Comparison of ENCODE assay signal across 23 cellular contexts in the genomic region with DNA sequence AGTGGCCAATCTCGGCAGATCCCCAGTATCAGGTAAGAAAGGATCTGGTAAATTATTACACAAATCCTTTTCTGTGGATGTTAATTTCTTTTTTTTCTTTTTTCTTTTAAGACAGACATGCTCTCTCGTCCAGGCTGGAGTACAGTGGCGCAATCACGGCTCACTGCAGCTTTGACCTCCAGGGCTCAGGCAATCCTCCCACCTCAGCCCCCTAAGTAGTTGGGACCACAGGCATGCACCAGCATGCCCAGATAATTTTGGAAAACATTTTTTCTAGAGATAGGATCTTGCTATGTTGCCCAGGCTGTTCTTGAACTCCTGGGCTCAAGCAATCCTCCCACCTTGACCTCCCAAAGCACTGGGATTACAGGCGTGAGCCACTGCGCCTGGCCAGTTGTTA.
"Had no signal": no experiment of that assay in that cellular context is flagged by ENCODE, and none has a peak within 500 bp of the region (broad histone marks: within the 10 kb centered on the region; RNA-seq: fewer than 3 reads in every experiment).

No MANE protein-coding gene starts in this region.

- H3K9ac ChIP-seq: neural progenitor cell had no signal

- H3K9me3 Mint-ChIP-seq: activated CD8-positive, alpha-beta T cell treated with anti-CD3 and anti-CD28 coated beads for 36 hours; activated naive CD4-positive, alpha-beta T cell treated with anti-CD3 and anti-CD28 coated beads, Interleukin-2, amount 50 U/mL, for 72 hours; natural killer cell; neural progenitor cell had no signal

- H3K27ac ChIP-seq: body of pancreas, foreskin keratinocyte, heart left ventricle, left ventricle myocardium inferior, neural progenitor cell, right atrium auricular region, tibial nerve had no signal

- H3K4me3 Mint-ChIP-seq: activated CD8-positive, alpha-beta T cell treated with anti-CD3 and anti-CD28 coated beads for 36 hours; natural killer cell; neural progenitor cell; T-helper 1 cell treated with Interleukin-12 subunit alpha and Interleukin-12 subunit beta and Interleukin-4 antibody, amounts not matched to agents 30 μg/mL and 1 μg/mL, for 36 hours had no signal

- DNase-seq: activated CD4-positive, alpha-beta T cell treated with anti-CD3 and anti-CD28 coated beads for 1 hour; activated CD4-positive, alpha-beta T cell treated with anti-CD3 and anti-CD28 coated beads, Interleukin-2, amount 50 U/mL, for 1 hour; activated CD8-positive, alpha-beta T cell treated with anti-CD3 and anti-CD28 coated beads for 36 hours; activated naive CD4-positive, alpha-beta T cell; activated T-cell treated with anti-CD3 and anti-CD28 coated beads, Interleukin-2, amount 50 U/mL, for 48 hours; body of pancreas; cortex of kidney; foreskin keratinocyte; heart left ventricle; left ventricle myocardium inferior; mesendoderm; natural killer cell; spleen; stimulated activated naive CD4-positive, alpha-beta T cell treated with Interleukin-2 at 50 U/mL for 16 hours; T1000 had no signal

- H3K9me3 ChIP-seq: body of pancreas, heart left ventricle, left ventricle myocardium inferior, right atrium auricular region, spleen, tibial nerve had no signal

- H3K36me3 ChIP-seq: heart left ventricle, left ventricle myocardium inferior, neural progenitor cell, right atrium auricular region, spleen, tibial nerve had no signal

- H3K36me3 Mint-ChIP-seq: activated naive CD4-positive, alpha-beta T cell treated with anti-CD3 and anti-CD28 coated beads, Interleukin-2, amount 50 U/mL, for 72 hours; natural killer cell; neural progenitor cell had no signal

- H2AFZ ChIP-seq: neural progenitor cell had no signal

- H3K4me1 ChIP-seq: body of pancreas, foreskin keratinocyte, neural progenitor cell, right atrium auricular region had no signal

- H3K4me3 ChIP-seq: body of pancreas, heart left ventricle, left ventricle myocardium inferior, lung, neural progenitor cell, right atrium auricular region, spleen, tibial nerve had no signal

- ATAC-seq: activated CD8-positive, alpha-beta T cell treated with anti-CD3 and anti-CD28 coated beads for 36 hours; activated naive CD4-positive, alpha-beta T cell treated with anti-CD3 and anti-CD28 coated beads, Interleukin-2, amount 50 U/mL, for 72 hours; body of pancreas; esophagus mucosa; foreskin keratinocyte; natural killer cell had no signal

- H3K27ac Mint-ChIP-seq: activated CD8-positive, alpha-beta T cell treated with anti-CD3 and anti-CD28 coated beads for 36 hours; activated naive CD4-positive, alpha-beta T cell treated with anti-CD3 and anti-CD28 coated beads, Interleukin-2, amount 50 U/mL, for 72 hours; activated T-helper 2 cell treated with anti-CD3 and anti-CD28 coated beads, Interferon-gamma antibody, Interleukin-2, Interleukin-4, amounts not matched to agents 10 μg/mL and 5 μg/mL and 100 μg/mL, durations not matched to agents 14 hours and 24 hours and 36 hours; T-helper 1 cell treated with Interleukin-12 subunit alpha and Interleukin-12 subunit beta and Interleukin-4 antibody, amounts not matched to agents 30 μg/mL and 1 μg/mL, for 36 hours had no signal

- H3K27me3 ChIP-seq: foreskin keratinocyte, heart left ventricle, neural progenitor cell, right atrium auricular region, spleen, tibial nerve had no signal
